2 cellular contexts compared by ENCODE assay signal in the genomic region with DNA sequence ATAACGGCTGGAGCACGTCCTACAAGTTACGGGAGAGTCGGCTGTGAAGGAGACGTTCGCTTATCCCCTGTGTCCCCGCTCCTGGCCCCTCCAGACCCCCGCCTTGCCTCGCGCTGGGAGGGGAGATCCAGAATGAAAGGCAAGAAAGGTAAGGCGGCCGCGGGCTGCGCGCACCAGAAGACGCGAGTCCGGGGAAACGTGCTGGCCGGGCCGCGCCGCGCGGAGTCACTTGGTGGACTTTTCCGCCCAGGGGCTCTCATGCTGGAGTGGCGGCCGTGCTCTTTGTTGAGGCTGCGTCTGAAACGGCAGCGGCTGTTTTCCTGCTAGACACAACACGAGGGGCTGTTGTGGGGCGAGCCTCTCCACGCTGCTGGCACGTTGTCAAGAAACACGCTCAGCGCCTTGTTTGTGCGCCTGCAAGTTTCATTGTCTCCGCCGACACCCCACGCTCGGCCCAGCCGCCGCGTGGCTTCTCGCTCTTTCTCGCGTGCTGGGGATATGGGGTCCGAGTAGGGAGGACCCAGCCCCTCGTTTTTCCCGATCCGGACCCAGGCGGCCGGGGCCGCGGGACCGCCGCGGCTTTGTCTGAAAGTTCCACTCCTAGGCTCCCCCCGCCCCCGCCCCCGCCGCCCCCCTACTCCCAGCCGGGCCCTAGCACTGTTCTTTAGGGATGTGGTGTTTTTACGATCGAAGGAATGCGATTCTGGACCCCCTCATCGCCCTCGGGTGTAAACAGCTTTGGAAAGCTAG.
TF ChIP-seq lines count a peak whose summit lies in the region.

No MANE protein-coding gene starts in this region.

TF ChIP-seq in A549, 52 proteins besides CTCF, POLR2A, EP300 and RAD21 (continued from another document):
- TF ChIP-seq REST (IDR thresholded peaks at IDR 0.05), result 0 out of 2 replicates have a peak, but pooled peaks have one; percentile 21

TF ChIP-seq in HEK293, 187 proteins besides CTCF, POLR2A, EP300 and RAD21 (continued from another document and continues in another):
- TF ChIP-seq, protein P1, sequence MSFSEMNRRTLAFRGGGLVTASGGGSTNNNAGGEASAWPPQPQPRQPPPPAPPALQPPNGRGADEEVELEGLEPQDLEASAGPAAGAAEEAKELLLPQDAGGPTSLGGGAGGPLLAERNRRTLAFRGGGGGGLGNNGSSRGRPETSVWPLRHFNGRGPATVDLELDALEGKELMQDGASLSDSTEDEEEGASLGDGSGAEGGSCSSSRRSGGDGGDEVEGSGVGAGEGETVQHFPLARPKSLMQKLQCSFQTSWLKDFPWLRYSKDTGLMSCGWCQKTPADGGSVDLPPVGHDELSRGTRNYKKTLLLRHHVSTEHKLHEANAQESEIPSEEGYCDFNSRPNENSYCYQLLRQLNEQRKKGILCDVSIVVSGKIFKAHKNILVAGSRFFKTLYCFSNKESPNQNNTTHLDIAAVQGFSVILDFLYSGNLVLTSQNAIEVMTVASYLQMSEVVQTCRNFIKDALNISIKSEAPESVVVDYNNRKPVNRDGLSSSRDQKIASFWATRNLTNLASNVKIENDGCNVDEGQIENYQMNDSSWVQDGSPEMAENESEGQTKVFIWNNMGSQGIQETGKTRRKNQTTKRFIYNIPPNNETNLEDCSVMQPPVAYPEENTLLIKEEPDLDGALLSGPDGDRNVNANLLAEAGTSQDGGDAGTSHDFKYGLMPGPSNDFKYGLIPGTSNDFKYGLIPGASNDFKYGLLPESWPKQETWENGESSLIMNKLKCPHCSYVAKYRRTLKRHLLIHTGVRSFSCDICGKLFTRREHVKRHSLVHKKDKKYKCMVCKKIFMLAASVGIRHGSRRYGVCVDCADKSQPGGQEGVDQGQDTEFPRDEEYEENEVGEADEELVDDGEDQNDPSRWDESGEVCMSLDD (tag by site-specific recombination; IDR thresholded peaks at IDR 0.05), result peak; percentile 65
- 0 out of 2 replicates have a peak, but pooled peaks have one; percentile 72 for TF ChIP-seq ZFP37 (tag by site-specific recombination; IDR thresholded peaks at IDR 0.05)
- TF ChIP-seq ZNF677 (tag by site-specific recombination; IDR thresholded peaks at IDR 0.05), result no peak
- no peak for TF ChIP-seq ZNF645 (tag by site-specific recombination; IDR thresholded peaks at IDR 0.05)
- peak; percentile 23; the same call in 1 of the 2 replicates for TF ChIP-seq ZNF623 (tag by site-specific recombination; IDR thresholded peaks at IDR 0.05)
- TF ChIP-seq ZNF366 (tag by site-specific recombination; conservative IDR thresholded peaks at IDR 0.05), result no peak; the same call in 1 of the 2 replicates
- no peak for TF ChIP-seq ZNF768 (tag by site-specific recombination; IDR thresholded peaks at IDR 0.05)
- TF ChIP-seq ZNF214 (tag by site-specific recombination; IDR thresholded peaks at IDR 0.05; ENCODE audit: borderline replicate concordance), result no peak
- TF ChIP-seq ZNF37A (tag by site-specific recombination; IDR thresholded peaks at IDR 0.05), result no peak
- TF ChIP-seq GLIS2 (tag by site-specific recombination; IDR thresholded peaks at IDR 0.05), result peak; percentile 10
- TF ChIP-seq, protein P2, sequence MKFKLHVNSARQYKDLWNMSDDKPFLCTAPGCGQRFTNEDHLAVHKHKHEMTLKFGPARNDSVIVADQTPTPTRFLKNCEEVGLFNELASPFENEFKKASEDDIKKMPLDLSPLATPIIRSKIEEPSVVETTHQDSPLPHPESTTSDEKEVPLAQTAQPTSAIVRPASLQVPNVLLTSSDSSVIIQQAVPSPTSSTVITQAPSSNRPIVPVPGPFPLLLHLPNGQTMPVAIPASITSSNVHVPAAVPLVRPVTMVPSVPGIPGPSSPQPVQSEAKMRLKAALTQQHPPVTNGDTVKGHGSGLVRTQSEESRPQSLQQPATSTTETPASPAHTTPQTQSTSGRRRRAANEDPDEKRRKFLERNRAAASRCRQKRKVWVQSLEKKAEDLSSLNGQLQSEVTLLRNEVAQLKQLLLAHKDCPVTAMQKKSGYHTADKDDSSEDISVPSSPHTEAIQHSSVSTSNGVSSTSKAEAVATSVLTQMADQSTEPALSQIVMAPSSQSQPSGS (tag by site-specific recombination; IDR thresholded peaks at IDR 0.05; ENCODE audit: low read depth), result no peak
- TF ChIP-seq, protein P3, sequence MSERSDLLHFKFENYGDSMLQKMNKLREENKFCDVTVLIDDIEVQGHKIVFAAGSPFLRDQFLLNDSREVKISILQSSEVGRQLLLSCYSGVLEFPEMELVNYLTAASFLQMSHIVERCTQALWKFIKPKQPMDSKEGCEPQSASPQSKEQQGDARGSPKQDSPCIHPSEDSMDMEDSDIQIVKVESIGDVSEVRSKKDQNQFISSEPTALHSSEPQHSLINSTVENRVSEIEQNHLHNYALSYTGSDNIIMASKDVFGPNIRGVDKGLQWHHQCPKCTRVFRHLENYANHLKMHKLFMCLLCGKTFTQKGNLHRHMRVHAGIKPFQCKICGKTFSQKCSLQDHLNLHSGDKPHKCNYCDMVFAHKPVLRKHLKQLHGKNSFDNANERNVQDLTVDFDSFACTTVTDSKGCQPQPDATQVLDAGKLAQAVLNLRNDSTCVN (tag by site-specific recombination; optimal IDR thresholded peaks at IDR 0.05), result peak; percentile 81
- no peak for TF ChIP-seq ZNF324 (tag by site-specific recombination; IDR thresholded peaks at IDR 0.05)
- TF ChIP-seq ZNF777 (tag by site-specific recombination; IDR thresholded peaks at IDR 0.05; ENCODE audit: borderline replicate concordance), result no peak
- TF ChIP-seq, protein P4, sequence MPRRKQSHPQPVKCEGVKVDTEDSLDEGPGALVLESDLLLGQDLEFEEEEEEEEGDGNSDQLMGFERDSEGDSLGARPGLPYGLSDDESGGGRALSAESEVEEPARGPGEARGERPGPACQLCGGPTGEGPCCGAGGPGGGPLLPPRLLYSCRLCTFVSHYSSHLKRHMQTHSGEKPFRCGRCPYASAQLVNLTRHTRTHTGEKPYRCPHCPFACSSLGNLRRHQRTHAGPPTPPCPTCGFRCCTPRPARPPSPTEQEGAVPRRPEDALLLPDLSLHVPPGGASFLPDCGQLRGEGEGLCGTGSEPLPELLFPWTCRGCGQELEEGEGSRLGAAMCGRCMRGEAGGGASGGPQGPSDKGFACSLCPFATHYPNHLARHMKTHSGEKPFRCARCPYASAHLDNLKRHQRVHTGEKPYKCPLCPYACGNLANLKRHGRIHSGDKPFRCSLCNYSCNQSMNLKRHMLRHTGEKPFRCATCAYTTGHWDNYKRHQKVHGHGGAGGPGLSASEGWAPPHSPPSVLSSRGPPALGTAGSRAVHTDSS (tag by site-specific recombination; IDR thresholded peaks at IDR 0.05), result no peak
- TF ChIP-seq ZEB2 (tag by site-specific recombination; IDR thresholded peaks at IDR 0.05), result no peak
- 0 out of 2 replicates have a peak, but pooled peaks have one; percentile 20 for TF ChIP-seq ZNF121 (tag by site-specific recombination; IDR thresholded peaks at IDR 0.05)
- TF ChIP-seq SP7 (tag by site-specific recombination; IDR thresholded peaks at IDR 0.05), result peak; percentile 3; the same call in 1 of the 2 replicates
- TF ChIP-seq ZNF548 (tag by site-specific recombination; IDR thresholded peaks at IDR 0.05), result no peak
- no peak for TF ChIP-seq ZNF157 (tag by site-specific recombination; IDR thresholded peaks at IDR 0.05)
- no peak for TF ChIP-seq ZNF426 (tag by site-specific recombination; IDR thresholded peaks at IDR 0.05)
- TF ChIP-seq, protein P5, sequence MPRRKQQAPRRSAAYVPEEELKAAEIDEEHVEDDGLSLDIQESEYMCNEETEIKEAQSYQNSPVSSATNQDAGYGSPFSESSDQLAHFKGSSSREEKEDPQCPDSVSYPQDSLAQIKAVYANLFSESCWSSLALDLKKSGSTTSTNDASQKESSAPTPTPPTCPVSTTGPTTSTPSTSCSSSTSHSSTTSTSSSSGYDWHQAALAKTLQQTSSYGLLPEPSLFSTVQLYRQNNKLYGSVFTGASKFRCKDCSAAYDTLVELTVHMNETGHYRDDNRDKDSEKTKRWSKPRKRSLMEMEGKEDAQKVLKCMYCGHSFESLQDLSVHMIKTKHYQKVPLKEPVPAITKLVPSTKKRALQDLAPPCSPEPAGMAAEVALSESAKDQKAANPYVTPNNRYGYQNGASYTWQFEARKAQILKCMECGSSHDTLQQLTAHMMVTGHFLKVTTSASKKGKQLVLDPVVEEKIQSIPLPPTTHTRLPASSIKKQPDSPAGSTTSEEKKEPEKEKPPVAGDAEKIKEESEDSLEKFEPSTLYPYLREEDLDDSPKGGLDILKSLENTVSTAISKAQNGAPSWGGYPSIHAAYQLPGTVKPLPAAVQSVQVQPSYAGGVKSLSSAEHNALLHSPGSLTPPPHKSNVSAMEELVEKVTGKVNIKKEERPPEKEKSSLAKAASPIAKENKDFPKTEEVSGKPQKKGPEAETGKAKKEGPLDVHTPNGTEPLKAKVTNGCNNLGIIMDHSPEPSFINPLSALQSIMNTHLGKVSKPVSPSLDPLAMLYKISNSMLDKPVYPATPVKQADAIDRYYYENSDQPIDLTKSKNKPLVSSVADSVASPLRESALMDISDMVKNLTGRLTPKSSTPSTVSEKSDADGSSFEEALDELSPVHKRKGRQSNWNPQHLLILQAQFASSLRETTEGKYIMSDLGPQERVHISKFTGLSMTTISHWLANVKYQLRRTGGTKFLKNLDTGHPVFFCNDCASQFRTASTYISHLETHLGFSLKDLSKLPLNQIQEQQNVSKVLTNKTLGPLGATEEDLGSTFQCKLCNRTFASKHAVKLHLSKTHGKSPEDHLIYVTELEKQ (tag by site-specific recombination; IDR thresholded peaks at IDR 0.05; ENCODE audit: borderline replicate concordance), result no peak
- peak; percentile 9; the same call in 1 of the 2 replicates for TF ChIP-seq ZBTB20 (tag by site-specific recombination; IDR thresholded peaks at IDR 0.05)
- TF ChIP-seq ZNF621 (tag by site-specific recombination; IDR thresholded peaks at IDR 0.05), result no peak
- TF ChIP-seq KLF9 (tag by site-specific recombination; IDR thresholded peaks at IDR 0.05; ENCODE audit: low read depth), result 0 out of 2 replicates have a peak, but pooled peaks have one; percentile 22
- TF ChIP-seq IKZF3 (tag by site-specific recombination; IDR thresholded peaks at IDR 0.05), result 0 out of 2 replicates have a peak, but pooled peaks have one; percentile 4
- no peak for TF ChIP-seq YY1 (tag by site-specific recombination; IDR thresholded peaks at IDR 0.05)
- no peak for TF ChIP-seq ZNF423 (tag by site-specific recombination; IDR thresholded peaks at IDR 0.05)
- no peak for TF ChIP-seq ZNF155 (tag by site-specific recombination; IDR thresholded peaks at IDR 0.05)
- no peak for TF ChIP-seq ZNF629 (tag by site-specific recombination; IDR thresholded peaks at IDR 0.05)
- no peak for TF ChIP-seq ZSCAN23 (tag by site-specific recombination; IDR thresholded peaks at IDR 0.05)
- no peak for TF ChIP-seq ZNF747 (tag by site-specific recombination; IDR thresholded peaks at IDR 0.05)
- 0 out of 2 replicates have a peak, but pooled peaks have one; percentile 48 for TF ChIP-seq ZNF501 (tag by site-specific recombination; IDR thresholded peaks at IDR 0.05)
- 0 out of 2 replicates have a peak, but pooled peaks have one; percentile 1 for TF ChIP-seq ZBTB17 (tag by site-specific recombination; IDR thresholded peaks at IDR 0.05)
- TF ChIP-seq, protein P6, sequence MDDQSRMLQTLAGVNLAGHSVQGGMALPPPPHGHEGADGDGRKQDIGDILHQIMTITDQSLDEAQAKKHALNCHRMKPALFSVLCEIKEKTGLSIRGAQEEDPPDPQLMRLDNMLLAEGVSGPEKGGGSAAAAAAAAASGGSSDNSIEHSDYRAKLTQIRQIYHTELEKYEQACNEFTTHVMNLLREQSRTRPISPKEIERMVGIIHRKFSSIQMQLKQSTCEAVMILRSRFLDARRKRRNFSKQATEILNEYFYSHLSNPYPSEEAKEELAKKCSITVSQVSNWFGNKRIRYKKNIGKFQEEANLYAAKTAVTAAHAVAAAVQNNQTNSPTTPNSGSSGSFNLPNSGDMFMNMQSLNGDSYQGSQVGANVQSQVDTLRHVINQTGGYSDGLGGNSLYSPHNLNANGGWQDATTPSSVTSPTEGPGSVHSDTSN (CRISPR knock-in tag; IDR thresholded peaks at IDR 0.05), result no peak
- TF ChIP-seq, protein P7, sequence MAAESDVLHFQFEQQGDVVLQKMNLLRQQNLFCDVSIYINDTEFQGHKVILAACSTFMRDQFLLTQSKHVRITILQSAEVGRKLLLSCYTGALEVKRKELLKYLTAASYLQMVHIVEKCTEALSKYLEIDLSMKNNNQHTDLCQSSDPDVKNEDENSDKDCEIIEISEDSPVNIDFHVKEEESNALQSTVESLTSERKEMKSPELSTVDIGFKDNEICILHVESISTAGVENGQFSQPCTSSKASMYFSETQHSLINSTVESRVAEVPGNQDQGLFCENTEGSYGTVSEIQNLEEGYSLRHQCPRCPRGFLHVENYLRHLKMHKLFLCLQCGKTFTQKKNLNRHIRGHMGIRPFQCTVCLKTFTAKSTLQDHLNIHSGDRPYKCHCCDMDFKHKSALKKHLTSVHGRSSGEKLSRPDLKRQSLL (tag by site-specific recombination; IDR thresholded peaks at IDR 0.05), result no peak
- no peak for TF ChIP-seq ZNF274 (IDR thresholded peaks at IDR 0.05; ENCODE audit: low read length)
- no peak for TF ChIP-seq ZNF274 (tag by site-specific recombination; IDR thresholded peaks at IDR 0.05; ENCODE audit: borderline replicate concordance)
- no peak for TF ChIP-seq ZNF473 (tag by site-specific recombination; IDR thresholded peaks at IDR 0.05)
- TF ChIP-seq ZNF239 (tag by site-specific recombination; IDR thresholded peaks at IDR 0.05), result no peak
- no peak for TF ChIP-seq ZNF202 (tag by site-specific recombination; IDR thresholded peaks at IDR 0.05; ENCODE audit: borderline replicate concordance)
- TF ChIP-seq ZNF292 (tag by site-specific recombination; IDR thresholded peaks at IDR 0.05; ENCODE audit: borderline replicate concordance, low read depth), result no peak
- TF ChIP-seq KLF8 (tag by site-specific recombination; IDR thresholded peaks at IDR 0.05), result peak; percentile 3; the same call in 1 of the 2 replicates
- no peak for TF ChIP-seq ZNF174 (tag by site-specific recombination; IDR thresholded peaks at IDR 0.05)
- TF ChIP-seq ZFP3 (tag by site-specific recombination; IDR thresholded peaks at IDR 0.05; ENCODE audit: low read depth), result no peak
- no peak for TF ChIP-seq ZNF48 (tag by site-specific recombination; IDR thresholded peaks at IDR 0.05)
- no peak for TF ChIP-seq ZNF596 (tag by site-specific recombination; IDR thresholded peaks at IDR 0.05)
- peak; percentile 42; the same call in 1 of the 2 replicates for TF ChIP-seq PRDM1 (tag by site-specific recombination; IDR thresholded peaks at IDR 0.05)
- no peak for TF ChIP-seq ZNF19 (tag by site-specific recombination; IDR thresholded peaks at IDR 0.05; ENCODE audit: low read depth)
- TF ChIP-seq, protein P8, sequence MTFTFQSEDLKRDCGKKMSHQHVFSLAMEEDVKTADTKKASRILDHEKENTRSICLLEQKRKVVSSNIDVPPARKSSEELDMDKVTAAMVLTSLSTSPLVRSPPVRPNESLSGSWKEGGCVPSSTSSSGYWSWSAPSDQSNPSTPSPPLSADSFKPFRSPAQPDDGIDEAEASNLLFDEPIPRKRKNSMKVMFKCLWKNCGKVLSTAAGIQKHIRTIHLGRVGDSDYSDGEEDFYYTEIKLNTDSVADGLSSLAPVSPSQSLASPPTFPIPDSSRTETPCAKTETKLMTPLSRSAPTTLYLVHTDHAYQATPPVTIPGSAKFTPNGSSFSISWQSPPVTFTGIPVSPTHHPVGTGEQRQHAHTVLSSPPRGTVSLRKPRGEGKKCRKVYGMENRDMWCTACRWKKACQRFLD (tag by site-specific recombination; IDR thresholded peaks at IDR 0.05), result no peak
